ENCODE assay signal across 9 cellular contexts in genomic region chr14:43313719-43314118, GRCh38.
"Had no signal": no experiment of that assay in that cellular context is flagged by ENCODE, and none has a peak within 500 bp of the region (broad histone marks: within the 10 kb centered on the region; RNA-seq: fewer than 3 reads in every experiment).

No MANE protein-coding gene starts in this region.

- H3K27ac ChIP-seq: GM23248, HL-60 had no signal

- H3K9ac ChIP-seq: GM23248 had no signal

- DNase-seq: GM23248, GOT3, H7, HFFc6, KBM-7 had no signal

- H3K4me3 ChIP-seq: GM23248, HAP-1 had no signal

- ATAC-seq: HCT116, HepG2 had no signal

- H2AFZ ChIP-seq: GM23248 had no signal

- H3K36me3 ChIP-seq: HAP-1 had no signal

- H3K9me3 ChIP-seq: HAP-1 had no signal

- FAIRE-seq: HepG2 had no signal
